1 cellular context compared by ENCODE assay signal in the genomic region with DNA sequence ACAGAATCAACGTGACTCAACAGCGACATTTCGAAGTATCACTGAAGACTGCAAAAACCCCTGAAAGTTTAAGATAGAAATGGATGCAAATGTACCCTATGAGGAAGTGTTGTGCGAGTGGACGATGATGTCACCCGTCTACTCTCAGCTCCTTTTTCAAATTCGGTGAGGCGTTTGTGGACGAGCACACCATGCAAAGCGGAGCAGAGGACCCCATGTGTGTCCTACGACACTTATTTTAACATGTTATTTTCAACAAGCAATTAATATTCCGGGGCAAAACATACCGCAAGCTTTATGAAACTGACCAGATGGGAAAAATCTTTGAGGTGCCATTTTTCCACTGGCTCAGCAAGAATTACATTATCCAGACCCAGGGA.
TF ChIP-seq lines count a peak whose summit lies in the region.

No MANE protein-coding gene starts in this region.

TF ChIP-seq in A549, 52 proteins besides CTCF, POLR2A, EP300 and RAD21 (continued from another document):
- TF ChIP-seq, protein P1, sequence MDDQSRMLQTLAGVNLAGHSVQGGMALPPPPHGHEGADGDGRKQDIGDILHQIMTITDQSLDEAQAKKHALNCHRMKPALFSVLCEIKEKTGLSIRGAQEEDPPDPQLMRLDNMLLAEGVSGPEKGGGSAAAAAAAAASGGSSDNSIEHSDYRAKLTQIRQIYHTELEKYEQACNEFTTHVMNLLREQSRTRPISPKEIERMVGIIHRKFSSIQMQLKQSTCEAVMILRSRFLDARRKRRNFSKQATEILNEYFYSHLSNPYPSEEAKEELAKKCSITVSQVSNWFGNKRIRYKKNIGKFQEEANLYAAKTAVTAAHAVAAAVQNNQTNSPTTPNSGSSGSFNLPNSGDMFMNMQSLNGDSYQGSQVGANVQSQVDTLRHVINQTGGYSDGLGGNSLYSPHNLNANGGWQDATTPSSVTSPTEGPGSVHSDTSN (IDR thresholded peaks at IDR 0.05) = no peak
- TF ChIP-seq, protein P2, sequence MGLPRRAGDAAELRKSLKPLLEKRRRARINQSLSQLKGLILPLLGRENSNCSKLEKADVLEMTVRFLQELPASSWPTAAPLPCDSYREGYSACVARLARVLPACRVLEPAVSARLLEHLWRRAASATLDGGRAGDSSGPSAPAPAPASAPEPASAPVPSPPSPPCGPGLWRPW (IDR thresholded peaks at IDR 0.05) = no peak
- TF ChIP-seq JUN (IDR thresholded peaks at IDR 0.05) (no peak), ZFP36 (IDR thresholded peaks at IDR 0.05; ENCODE audit: borderline replicate concordance, partially characterized antibody) (no peak), SREBF2 (IDR thresholded peaks at IDR 0.05) (no peak)
